In genomic region chr3:37243811-37244748, GRCh38 we compare ENCODE assay signal across 8 cellular contexts. TPM values are rescaled to one million over a fixed set of nuclear protein-coding genes. Genes with fewer than 3 reads are reported as not detected.
DNase-seq lines count a peak whose midpoint lies in the region; ATAC-seq lines count a peak whose summit lies in the region.

No MANE protein-coding gene starts in this region.

- intact Hi-C loops in left ventricle myocardium superior (cut with micrococcal nuclease) = no loop called here
- intact Hi-C loops in posterior vena cava (cut with DNase I) = no loop called here

- DNase-seq in DMS 273 (lab: John Stamatoyannopoulos, UW; ENCODE audit: unreplicated experiment) (peak; percentile 59), DMS 273 treated with DMSO at 0.1 percent for 48 hours (lab: John Stamatoyannopoulos, UW) (no peak), SK-MEL-5 (ENCODE audit: low read depth, low spot score) (peak; percentile 88), anterior cingulate cortex (lab: John Stamatoyannopoulos, UW) (peak in 47 of 58 donors; percentile 4 to 84 (median 35)), left ventricle myocardium superior (peak; percentile 90), posterior vena cava (ENCODE audit: low spot score) (peak; percentile 95)

- ATAC-seq in HG02970 (IDR thresholded peaks at IDR 0.05; ENCODE audit: low FRiP score, unreplicated experiment) (peak; percentile 3), left ventricle myocardium superior (peak; percentile 83), HG03159 (IDR thresholded peaks at IDR 0.05; ENCODE audit: unreplicated experiment) (no peak)

- in situ Hi-C loops in SK-MEL-5 (cut with HindIII; ENCODE audit: low pct_unique_long_range_greater_than_20kb, low sequenced_read_pairs) = no loop called here

RNA-seq across cellular contexts. Expression of gene GOLGA4, which starts 1.0 kb away (rescaled TPM):
- 83.4 and 98.9 TPM in 2 replicates for total RNA-seq in SK-MEL-5 (2014; rRNA removed; shearing (Covaris generic))
- polyA plus RNA-seq in SK-MEL-5 (2015; cell fraction: cytosol; rRNA removed) = 39.7 and 54.0 TPM in 2 replicates
- polyA plus RNA-seq in SK-MEL-5 (2015; cell fraction: nucleus; rRNA removed) = 44.0 and 44.3 TPM in 2 replicates
- total RNA-seq in left ventricle myocardium superior (193 TPM), posterior vena cava (100 to 1,000 TPM in 1 of 2 donors, 10 to 100 TPM in 1; 96.7 to 144 TPM)
